Comparison of ENCODE assay signal across 13 cellular contexts in genomic region chr11:35792846-35793192, GRCh38.
"Had no signal": no experiment of that assay in that cellular context is flagged by ENCODE, and none has a peak within 500 bp of the region (broad histone marks: within the 10 kb centered on the region; RNA-seq: fewer than 3 reads in every experiment).

No MANE protein-coding gene starts in this region.

- H3K9me3 Mint-ChIP-seq: activated naive CD4-positive, alpha-beta T cell treated with anti-CD3 and anti-CD28 coated beads for 36 hours; activated T-helper 2 cell treated with anti-CD3 and anti-CD28 coated beads, Interferon-gamma antibody, Interleukin-2, Interleukin-4, amounts not matched to agents 10 μg/mL and 5 μg/mL and 100 μg/mL, durations not matched to agents 14 hours and 24 hours and 36 hours; naive B cell had no signal

- H3K27me3 Mint-ChIP-seq: naive B cell had no signal

- H3K4me3 Mint-ChIP-seq: activated naive CD4-positive, alpha-beta T cell treated with anti-CD3 and anti-CD28 coated beads for 36 hours; naive B cell had no signal

- DNase-seq: activated CD4-positive, alpha-beta T cell treated with anti-CD3 and anti-CD28 coated beads, Interleukin-2, amount 50 U/mL, for 48 hours; activated naive CD4-positive, alpha-beta T cell treated with anti-CD3 and anti-CD28 coated beads for 36 hours; islet precursor cell; naive B cell; ovary; sigmoid colon; spleen; WERI-Rb-1 had no signal

- H3K9me3 ChIP-seq: esophagus muscularis mucosa, ovary, sigmoid colon, spleen, stomach, thoracic aorta had no signal

- H3K4me3 ChIP-seq: esophagus muscularis mucosa, hepatocyte, ovary, sigmoid colon, spleen, stomach, thoracic aorta had no signal

- H3K27ac Mint-ChIP-seq: activated naive CD4-positive, alpha-beta T cell treated with anti-CD3 and anti-CD28 coated beads for 36 hours; activated T-helper 2 cell treated with anti-CD3 and anti-CD28 coated beads, Interferon-gamma antibody, Interleukin-2, Interleukin-4, amounts not matched to agents 10 μg/mL and 5 μg/mL and 100 μg/mL, durations not matched to agents 14 hours and 24 hours and 36 hours had no signal
